In genomic region chr9:11457809-11458785, GRCh38 we compare ENCODE assay signal across 17 cellular contexts.
DNase-seq lines count a peak whose midpoint lies in the region; ATAC-seq, FAIRE-seq and TF ChIP-seq lines count a peak whose summit lies in the region.
"Had no signal": no experiment of that assay in that cellular context is flagged by ENCODE, and none has a peak within 500 bp of the region (broad histone marks: within the 10 kb centered on the region; RNA-seq: fewer than 3 reads in every experiment).

No MANE protein-coding gene starts in this region.

- H3K79me2 ChIP-seq in GM23338 (replicated peaks; ENCODE audit: insufficient read depth) (no peaks in the 10 kb centered on the region), astrocyte (ENCODE audit: insufficient read depth, low read length) (no peaks in the 10 kb centered on the region), mesendoderm (ENCODE audit: control insufficient read depth, insufficient read depth, low read length) (no peaks in the 10 kb centered on the region)

- FAIRE-seq in astrocyte (lab: Jason Lieb, UNC): no peak
- FAIRE-seq: keratinocyte had no signal

- TF ChIP-seq CTCF in GM23338 (conservative IDR thresholded peaks at IDR 0.05; ENCODE audit: low read depth in 2 of 2): no peak
- no peak for TF ChIP-seq CTCF in astrocyte (IDR thresholded peaks at IDR 0.05; ENCODE audit: insufficient read depth, low read depth, low read length)

- no peak overlapping the region for H3K27ac ChIP-seq in GM23338 (ENCODE audit: low read depth)
- no peak overlapping the region for H3K27ac ChIP-seq in astrocyte (ENCODE audit: low read depth, low read length)
- H3K27ac ChIP-seq in mesendoderm (ENCODE audit: low read depth, low read length): no peak overlapping the region
- H3K27ac ChIP-seq in aorta (ENCODE audit: low read depth in 1 of 2, low read length in 2 of 2): no peak overlapping the region
- H3K27ac ChIP-seq: colonic mucosa, HL-60, skin epidermis, tibial artery had no signal

- peak; percentile 99 for ATAC-seq in GM23338
- ATAC-seq in aorta (ENCODE audit: low FRiP score): no peak
- ATAC-seq in HG03378 (IDR thresholded peaks at IDR 0.05; ENCODE audit: unreplicated experiment): no peak
- ATAC-seq: natural killer cell had no signal

- H3K4me1 ChIP-seq in GM23338 (ENCODE audit: insufficient read depth) (peaks cover 19% of the 10 kb centered on the region), astrocyte (ENCODE audit: insufficient read depth, low read length) (no peaks in the 10 kb centered on the region), mesendoderm (ENCODE audit: control insufficient read depth, low read depth, low read length) (no peaks in the 10 kb centered on the region), aorta (ENCODE audit: control insufficient read depth in 1 of 2, insufficient read depth in 2 of 2, low read length in 2 of 2) (no peaks in the 10 kb centered on the region)
- H3K4me1 ChIP-seq: colonic mucosa, tibial artery had no signal

- H3K4me1 Mint-ChIP-seq in GM23338 (peaks cover 22% of the 10 kb centered on the region; the same call in 2 of the 3 replicates), astrocyte (ENCODE audit: low read depth, unreplicated experiment) (peaks cover 16% of the 10 kb centered on the region)
- H3K4me1 Mint-ChIP-seq: activated naive CD4-positive, alpha-beta T cell treated with anti-CD3 and anti-CD28 coated beads, Interleukin-2, amount 50 U/mL, for 24 hours; CD4-positive, alpha-beta memory T cell; natural killer cell had no signal

- DNase-seq in GM23338 (ENCODE audit: low spot score) (peak; percentile 32), NCI-H146 treated with DMSO at 0.1 percent for 48 hours (lab: John Stamatoyannopoulos, UW; ENCODE audit: unreplicated experiment) (peak; percentile 55), astrocyte (ENCODE audit: low read depth) (no peak), mesendoderm (peak; percentile 63), aorta (no peak), NCI-H1417 treated with DMSO at 0.1 percent for 48 hours (lab: John Stamatoyannopoulos, UW) (no peak)
- no peak for DNase-seq in activated effector memory CD4-positive, alpha-beta T cell treated with Interleukin-2 at 50 U/mL for 16 hours
- DNase-seq: activated CD8-positive, alpha-beta memory T cell treated with anti-CD3 and anti-CD28 coated beads for 24 hours; CD4-positive, alpha-beta memory T cell; colonic mucosa; natural killer cell; tibial artery had no signal

- no peak overlapping the region for H3K23ac ChIP-seq in mesendoderm (ENCODE audit: low read length)

- H4K20me1 ChIP-seq in GM23338 (replicated peaks; ENCODE audit: insufficient read depth) (no peaks in the 10 kb centered on the region), astrocyte (ENCODE audit: insufficient read depth, low read length) (no peaks in the 10 kb centered on the region)

- no peak overlapping the region for H3K4ac ChIP-seq in mesendoderm (ENCODE audit: low read depth, low read length)

- H3K4me3 Mint-ChIP-seq in GM23338 (no peak overlapping the region), astrocyte (ENCODE audit: unreplicated experiment) (no peak overlapping the region)
- H3K4me3 Mint-ChIP-seq: activated naive CD4-positive, alpha-beta T cell treated with anti-CD3 and anti-CD28 coated beads, Interleukin-2, amount 50 U/mL, for 24 hours; CD4-positive, alpha-beta memory T cell; natural killer cell had no signal

- H2BK5ac ChIP-seq in mesendoderm (ENCODE audit: low read length): no peak overlapping the region

- H3K36me3 ChIP-seq in GM23338 (ENCODE audit: insufficient read depth) (no peaks in the 10 kb centered on the region), astrocyte (ENCODE audit: insufficient read depth, low read length) (no peaks in the 10 kb centered on the region), mesendoderm (ENCODE audit: control insufficient read depth, insufficient read depth, low read length) (no peaks in the 10 kb centered on the region), aorta (ENCODE audit: control insufficient read depth in 1 of 2, insufficient read depth in 2 of 2, low read length in 1 of 2) (no peaks in the 10 kb centered on the region)
- H3K36me3 ChIP-seq: colonic mucosa, tibial artery had no signal

- H3K9me3 Mint-ChIP-seq in GM23338 (0 out of 3 replicates have a peak, but pooled peaks cover 2% of the 10 kb centered on the region), astrocyte (ENCODE audit: unreplicated experiment) (no peaks in the 10 kb centered on the region)

- H3K4me3 ChIP-seq in GM23338 (no peak overlapping the region), astrocyte (ENCODE audit: insufficient read depth, low read depth, low read length) (no peak overlapping the region), mesendoderm (ENCODE audit: low read length) (no peak overlapping the region), aorta (ENCODE audit: low read length in 2 of 2) (no peak overlapping the region)
- H3K4me3 ChIP-seq: colonic mucosa, skin epidermis, tibial artery had no signal

- no peaks in the 10 kb centered on the region for H3F3A ChIP-seq in GM23338 (replicated peaks; ENCODE audit: low read depth)

- no peaks in the 10 kb centered on the region for H3K9me3 ChIP-seq in astrocyte (ENCODE audit: insufficient read depth, low read depth, low read length)
- no peaks in the 10 kb centered on the region for H3K9me3 ChIP-seq in aorta (ENCODE audit: control insufficient read depth, low read length)
- H3K9me3 ChIP-seq: colonic mucosa, tibial artery had no signal

- H3K9ac ChIP-seq in astrocyte (ENCODE audit: low read length) (no peak overlapping the region), mesendoderm (ENCODE audit: low read length) (no peak overlapping the region)

- H3K79me1 ChIP-seq in mesendoderm (ENCODE audit: low read length): no peaks in the 10 kb centered on the region

- no CpG with 5 or more reads among the region's 6 CpGs for WGBS in mesendoderm (ENCODE audit: extremely low coverage, insufficient coverage, low lambda C conversion rate)
- 18 to 22% methylated on average over 6 of the region's 6 CpGs for WGBS in aorta, 2 donors

- H4K5ac ChIP-seq in mesendoderm (ENCODE audit: low read length): no peak overlapping the region

- H3K27me3 ChIP-seq in GM23338 (ENCODE audit: insufficient read depth) (no peaks in the 10 kb centered on the region), astrocyte (ENCODE audit: insufficient read depth, low read length) (no peaks in the 10 kb centered on the region), mesendoderm (ENCODE audit: insufficient read depth, low read length, poor library complexity) (no peaks in the 10 kb centered on the region), aorta (ENCODE audit: control insufficient read depth in 1 of 2, insufficient read depth in 2 of 2, low read length in 1 of 2) (no peaks in the 10 kb centered on the region)
- H3K27me3 ChIP-seq: colonic mucosa, tibial artery had no signal

- H2AFZ ChIP-seq in GM23338: peak overlapping the region; percentile 93
- H2AFZ ChIP-seq in astrocyte (ENCODE audit: low read depth, low read length): no peak overlapping the region

- H4K8ac ChIP-seq in mesendoderm (ENCODE audit: low read depth, low read length): no peak overlapping the region

- no peak overlapping the region for H3K56ac ChIP-seq in mesendoderm (ENCODE audit: low read length)

- no peaks in the 10 kb centered on the region for H3K9me2 ChIP-seq in GM23338 (ENCODE audit: insufficient read depth)

- no peak overlapping the region for H3K18ac ChIP-seq in mesendoderm (ENCODE audit: low read length)

- no peak overlapping the region for H3K4me2 ChIP-seq in GM23338
- no peak overlapping the region for H3K4me2 ChIP-seq in astrocyte (ENCODE audit: low read length)
- no peak overlapping the region for H3K4me2 ChIP-seq in mesendoderm (ENCODE audit: low read length)

- H2BK15ac ChIP-seq in mesendoderm (replicated peaks; ENCODE audit: low read depth): no peak overlapping the region

- H2AK5ac ChIP-seq in mesendoderm (ENCODE audit: low read length): no peak overlapping the region

- H3K27ac Mint-ChIP-seq in GM23338: no peak overlapping the region
- peak overlapping the region; percentile 98 for H3K27ac Mint-ChIP-seq in astrocyte (ENCODE audit: unreplicated experiment)
- H3K27ac Mint-ChIP-seq: activated naive CD4-positive, alpha-beta T cell treated with anti-CD3 and anti-CD28 coated beads, Interleukin-2, amount 50 U/mL, for 24 hours; CD4-positive, alpha-beta memory T cell; natural killer cell had no signal

- H3K27me3 Mint-ChIP-seq in GM23338 (ENCODE audit: insufficient read depth, low read depth, poor library complexity) (no peaks in the 10 kb centered on the region), astrocyte (ENCODE audit: low read depth, unreplicated experiment) (no peaks in the 10 kb centered on the region)
- H3K27me3 Mint-ChIP-seq: activated naive CD4-positive, alpha-beta T cell treated with anti-CD3 and anti-CD28 coated beads, Interleukin-2, amount 50 U/mL, for 24 hours; CD4-positive, alpha-beta memory T cell had no signal

- H2BK120ac ChIP-seq in mesendoderm (ENCODE audit: low read depth, low read length): no peak overlapping the region

- intact Hi-C loops in aorta (cut with DNase I): no loop called here

- H3K36me3 Mint-ChIP-seq in GM23338 (ENCODE audit: low read depth) (no peaks in the 10 kb centered on the region), astrocyte (ENCODE audit: low read depth, unreplicated experiment) (no peaks in the 10 kb centered on the region)
- H3K36me3 Mint-ChIP-seq: activated naive CD4-positive, alpha-beta T cell treated with anti-CD3 and anti-CD28 coated beads, Interleukin-2, amount 50 U/mL, for 24 hours; CD4-positive, alpha-beta memory T cell; natural killer cell had no signal

Comparison
In these comparisons a context has a peak if more than half of its experiments do, and no peak if none do; other contexts are left out.
1. DNase-seq: peak in GM23338 (single experiment), NCI-H146 treated with DMSO at 0.1 percent for 48 hours (single experiment) and mesendoderm (single experiment); none in astrocyte (single experiment), aorta (0 of 2), NCI-H1417 treated with DMSO at 0.1 percent for 48 hours (single experiment) and activated effector memory CD4-positive, alpha-beta T cell treated with Interleukin-2 at 50 U/mL for 16 hours (single experiment).